2 cellular contexts compared by ENCODE assay signal in the genomic region with DNA sequence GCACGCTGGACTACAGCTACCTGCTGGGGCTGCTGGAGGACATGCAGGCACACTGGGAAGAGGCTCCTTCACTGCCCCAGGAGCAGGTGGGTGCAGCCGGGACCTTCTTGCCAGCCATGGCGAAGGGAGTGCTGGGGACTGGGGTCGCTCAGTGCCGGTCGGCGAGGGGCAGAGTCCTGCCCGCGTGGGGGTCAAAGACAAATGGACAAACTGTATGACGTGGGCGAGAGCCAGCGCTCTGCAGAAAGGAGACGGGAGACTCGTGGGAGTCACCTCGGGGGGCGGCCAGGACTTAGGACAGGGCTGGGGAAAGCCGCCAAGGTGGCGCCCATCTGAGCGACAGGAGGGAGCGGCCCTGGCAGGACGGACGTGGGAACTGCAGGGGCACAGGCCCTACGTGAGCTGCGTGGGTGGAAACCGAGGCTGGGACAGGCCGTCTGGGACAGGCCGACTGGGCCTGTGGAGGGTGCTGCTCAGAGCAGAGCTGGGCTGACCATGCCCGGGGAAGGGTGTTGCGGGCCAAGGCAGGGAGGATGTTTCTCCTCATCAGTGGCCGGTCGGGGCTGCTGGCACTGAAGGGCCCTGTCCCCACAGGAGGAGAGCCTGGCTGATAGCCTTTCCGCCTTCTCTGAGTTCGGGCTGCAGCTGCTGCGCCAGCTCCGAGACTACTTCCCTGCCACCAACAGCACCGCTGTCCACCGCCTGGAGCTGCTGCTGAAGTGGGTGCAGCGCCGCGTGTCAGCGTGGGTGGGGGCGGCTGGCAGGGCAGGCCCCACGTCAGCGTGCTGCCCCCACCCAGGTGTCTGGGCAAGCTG.
A peak's percentile ranks its signal among the peaks of the same experiment; 100 is the strongest.
TF ChIP-seq lines count a peak whose summit lies in the region.

No MANE protein-coding gene starts in this region.

TF ChIP-seq in HEK293, 187 proteins besides CTCF, POLR2A, EP300 and RAD21:
- TF ChIP-seq HOXC10 (CRISPR knock-in tag; IDR thresholded peaks at IDR 0.05): no peak
- no peak for TF ChIP-seq ZNF785 (tag by site-specific recombination; IDR thresholded peaks at IDR 0.05)
- no peak for TF ChIP-seq SETDB1 (IDR thresholded peaks at IDR 0.05; ENCODE audit: insufficient read length, low read length)
- no peak for TF ChIP-seq KLF1 (tag by site-specific recombination; IDR thresholded peaks at IDR 0.05)
- 0 out of 2 replicates have a peak, but pooled peaks have one; percentile 27 for TF ChIP-seq ZNF777 (tag by site-specific recombination; IDR thresholded peaks at IDR 0.05; ENCODE audit: borderline replicate concordance)
- peak; percentile 93 for TF ChIP-seq ZNF10 (tag by site-specific recombination; IDR thresholded peaks at IDR 0.05)
- no peak for TF ChIP-seq SCRT2 (tag by site-specific recombination; IDR thresholded peaks at IDR 0.05)
- TF ChIP-seq, protein P1, sequence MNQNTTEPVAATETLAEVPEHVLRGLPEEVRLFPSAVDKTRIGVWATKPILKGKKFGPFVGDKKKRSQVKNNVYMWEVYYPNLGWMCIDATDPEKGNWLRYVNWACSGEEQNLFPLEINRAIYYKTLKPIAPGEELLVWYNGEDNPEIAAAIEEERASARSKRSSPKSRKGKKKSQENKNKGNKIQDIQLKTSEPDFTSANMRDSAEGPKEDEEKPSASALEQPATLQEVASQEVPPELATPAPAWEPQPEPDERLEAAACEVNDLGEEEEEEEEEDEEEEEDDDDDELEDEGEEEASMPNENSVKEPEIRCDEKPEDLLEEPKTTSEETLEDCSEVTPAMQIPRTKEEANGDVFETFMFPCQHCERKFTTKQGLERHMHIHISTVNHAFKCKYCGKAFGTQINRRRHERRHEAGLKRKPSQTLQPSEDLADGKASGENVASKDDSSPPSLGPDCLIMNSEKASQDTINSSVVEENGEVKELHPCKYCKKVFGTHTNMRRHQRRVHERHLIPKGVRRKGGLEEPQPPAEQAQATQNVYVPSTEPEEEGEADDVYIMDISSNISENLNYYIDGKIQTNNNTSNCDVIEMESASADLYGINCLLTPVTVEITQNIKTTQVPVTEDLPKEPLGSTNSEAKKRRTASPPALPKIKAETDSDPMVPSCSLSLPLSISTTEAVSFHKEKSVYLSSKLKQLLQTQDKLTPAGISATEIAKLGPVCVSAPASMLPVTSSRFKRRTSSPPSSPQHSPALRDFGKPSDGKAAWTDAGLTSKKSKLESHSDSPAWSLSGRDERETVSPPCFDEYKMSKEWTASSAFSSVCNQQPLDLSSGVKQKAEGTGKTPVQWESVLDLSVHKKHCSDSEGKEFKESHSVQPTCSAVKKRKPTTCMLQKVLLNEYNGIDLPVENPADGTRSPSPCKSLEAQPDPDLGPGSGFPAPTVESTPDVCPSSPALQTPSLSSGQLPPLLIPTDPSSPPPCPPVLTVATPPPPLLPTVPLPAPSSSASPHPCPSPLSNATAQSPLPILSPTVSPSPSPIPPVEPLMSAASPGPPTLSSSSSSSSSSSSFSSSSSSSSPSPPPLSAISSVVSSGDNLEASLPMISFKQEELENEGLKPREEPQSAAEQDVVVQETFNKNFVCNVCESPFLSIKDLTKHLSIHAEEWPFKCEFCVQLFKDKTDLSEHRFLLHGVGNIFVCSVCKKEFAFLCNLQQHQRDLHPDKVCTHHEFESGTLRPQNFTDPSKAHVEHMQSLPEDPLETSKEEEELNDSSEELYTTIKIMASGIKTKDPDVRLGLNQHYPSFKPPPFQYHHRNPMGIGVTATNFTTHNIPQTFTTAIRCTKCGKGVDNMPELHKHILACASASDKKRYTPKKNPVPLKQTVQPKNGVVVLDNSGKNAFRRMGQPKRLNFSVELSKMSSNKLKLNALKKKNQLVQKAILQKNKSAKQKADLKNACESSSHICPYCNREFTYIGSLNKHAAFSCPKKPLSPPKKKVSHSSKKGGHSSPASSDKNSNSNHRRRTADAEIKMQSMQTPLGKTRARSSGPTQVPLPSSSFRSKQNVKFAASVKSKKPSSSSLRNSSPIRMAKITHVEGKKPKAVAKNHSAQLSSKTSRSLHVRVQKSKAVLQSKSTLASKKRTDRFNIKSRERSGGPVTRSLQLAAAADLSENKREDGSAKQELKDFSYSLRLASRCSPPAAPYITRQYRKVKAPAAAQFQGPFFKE (tag by site-specific recombination; IDR thresholded peaks at IDR 0.05; ENCODE audit: borderline replicate concordance): peak; percentile 38; the same call in 1 of the 2 replicates
- no peak for TF ChIP-seq ZNF335 (tag by site-specific recombination; conservative IDR thresholded peaks at IDR 0.05)
- 0 out of 2 replicates have a peak, but pooled peaks have one; percentile 28 for TF ChIP-seq BCL11B (tag by site-specific recombination; IDR thresholded peaks at IDR 0.05; ENCODE audit: low read depth)
- peak; percentile 0; the same call in 1 of the 2 replicates for TF ChIP-seq KLF10 (tag by site-specific recombination; IDR thresholded peaks at IDR 0.05)
- TF ChIP-seq, protein P2, sequence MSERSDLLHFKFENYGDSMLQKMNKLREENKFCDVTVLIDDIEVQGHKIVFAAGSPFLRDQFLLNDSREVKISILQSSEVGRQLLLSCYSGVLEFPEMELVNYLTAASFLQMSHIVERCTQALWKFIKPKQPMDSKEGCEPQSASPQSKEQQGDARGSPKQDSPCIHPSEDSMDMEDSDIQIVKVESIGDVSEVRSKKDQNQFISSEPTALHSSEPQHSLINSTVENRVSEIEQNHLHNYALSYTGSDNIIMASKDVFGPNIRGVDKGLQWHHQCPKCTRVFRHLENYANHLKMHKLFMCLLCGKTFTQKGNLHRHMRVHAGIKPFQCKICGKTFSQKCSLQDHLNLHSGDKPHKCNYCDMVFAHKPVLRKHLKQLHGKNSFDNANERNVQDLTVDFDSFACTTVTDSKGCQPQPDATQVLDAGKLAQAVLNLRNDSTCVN (tag by site-specific recombination; optimal IDR thresholded peaks at IDR 0.05): peak; percentile 9
- 0 out of 2 replicates have a peak, but pooled peaks have one; percentile 13 for TF ChIP-seq KLF8 (tag by site-specific recombination; IDR thresholded peaks at IDR 0.05)
- TF ChIP-seq ZNF610 (tag by site-specific recombination; IDR thresholded peaks at IDR 0.05; ENCODE audit: borderline replicate concordance): no peak
- no peak for TF ChIP-seq ZNF624 (tag by site-specific recombination; IDR thresholded peaks at IDR 0.05)
- peak; percentile 47 for TF ChIP-seq ZNF600 (tag by site-specific recombination; IDR thresholded peaks at IDR 0.05)

TF ChIP-seq in GM12878, 131 proteins besides CTCF, POLR2A, EP300 and RAD21:
- no peak for TF ChIP-seq ZNF207 (IDR thresholded peaks at IDR 0.05; ENCODE audit: borderline replicate concordance)
